Comparison of ENCODE assay signal across 9 cellular contexts in the genomic region with DNA sequence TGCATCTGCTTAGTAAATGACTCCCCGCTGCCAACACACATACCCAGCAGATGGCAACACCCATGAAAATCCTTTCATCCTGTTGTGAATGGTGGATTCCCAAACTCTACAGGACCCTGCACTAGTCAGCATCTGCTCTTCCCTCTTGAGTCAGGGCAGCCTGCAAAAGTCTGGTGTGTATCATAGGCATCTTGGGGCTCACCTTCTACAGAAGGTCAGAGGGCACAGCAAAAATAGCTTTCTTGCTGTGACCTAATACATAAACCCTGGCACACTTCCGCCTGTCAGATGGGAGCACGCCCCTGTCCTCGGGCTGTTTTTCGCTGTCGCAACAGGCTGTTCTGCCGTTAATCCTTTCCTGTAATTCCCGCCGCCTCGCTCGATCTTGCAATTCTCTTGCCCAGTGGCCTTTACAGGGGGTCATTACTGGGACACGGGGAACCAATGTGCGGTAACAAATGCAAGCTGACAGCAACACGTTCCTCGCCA. TPM values are rescaled to one million over a fixed set of nuclear protein-coding genes. Genes with fewer than 3 reads are reported as not detected.
DNase-seq lines count a peak whose midpoint lies in the region; TF ChIP-seq lines count a peak whose summit lies in the region.
"Had no signal": no experiment of that assay in that cellular context is flagged by ENCODE, and none has a peak within 500 bp of the region (broad histone marks: within the 10 kb centered on the region; RNA-seq: fewer than 3 reads in every experiment).

No MANE protein-coding gene starts in this region.

- TF ChIP-seq CTCF in left ventricle myocardium inferior (IDR thresholded peaks at IDR 0.05; ENCODE audit: borderline replicate concordance) = no peak
- no peak for TF ChIP-seq CTCF in smooth muscle cell (IDR thresholded peaks at IDR 0.05; ENCODE audit: borderline replicate concordance, insufficient read depth, poor library complexity, severe bottlenecking)

- H3K4me2 ChIP-seq in smooth muscle cell = no peak overlapping the region

- no peaks in the 10 kb centered on the region for H3K36me3 ChIP-seq in left ventricle myocardium inferior
- no peaks in the 10 kb centered on the region for H3K36me3 ChIP-seq in smooth muscle cell (ENCODE audit: low read depth)

- H3K4me1 ChIP-seq in left ventricle myocardium inferior = peaks cover 15% of the 10 kb centered on the region
- peaks cover 8% of the 10 kb centered on the region for H3K4me1 ChIP-seq in smooth muscle cell (ENCODE audit: low read depth)

- H3K9me3 ChIP-seq in left ventricle myocardium inferior (replicated peaks) (no peaks in the 10 kb centered on the region), smooth muscle cell (replicated peaks; ENCODE audit: low read depth) (no peaks in the 10 kb centered on the region)

- no peak overlapping the region for H3K9ac ChIP-seq in smooth muscle cell (ENCODE audit: low read depth)

- peak; percentile 41 for DNase-seq in LHCN-M2 (ENCODE audit: low read depth)
- peak; percentile 89 for DNase-seq in SKM-1 (lab: John Stamatoyannopoulos, UW; ENCODE audit: unreplicated experiment)
- DNase-seq in left ventricle myocardium inferior = peak; percentile 59
- DNase-seq in smooth muscle cell (lab: John Stamatoyannopoulos, UW; ENCODE audit: unreplicated experiment) = no peak
- no peak for DNase-seq in NCI-H1436 treated with DMSO at 0.1 percent for 48 hours (lab: John Stamatoyannopoulos, UW)
- DNase-seq in NCI-H526 (lab: John Stamatoyannopoulos, UW) = no peak
- DNase-seq in activated CD4-positive, alpha-beta T cell treated with anti-CD3 and anti-CD28 coated beads for 48 hours = no peak
- DNase-seq in COLO829 (ENCODE audit: low spot score) = no peak
- DNase-seq: activated naive CD4-positive, alpha-beta T cell had no signal

- peak overlapping the region; percentile 43 for H2AFZ ChIP-seq in smooth muscle cell (ENCODE audit: low read depth)

- intact Hi-C loops in left ventricle myocardium inferior (cut with micrococcal nuclease) = no loop called here

- H3K4me3 ChIP-seq in left ventricle myocardium inferior (no peak overlapping the region), smooth muscle cell (no peak overlapping the region)

- H3K27ac ChIP-seq in left ventricle myocardium inferior (replicated peaks) (peak overlapping the region; percentile 84), smooth muscle cell (ENCODE audit: low read depth) (no peak overlapping the region)

- 77% methylated on average over 15 of the region's 15 CpGs for WGBS in smooth muscle cell (ENCODE audit: low lambda C conversion rate)

- no peaks in the 10 kb centered on the region for H3K79me2 ChIP-seq in smooth muscle cell (ENCODE audit: low read depth)

- H4K20me1 ChIP-seq in smooth muscle cell (ENCODE audit: low read depth) = no peaks in the 10 kb centered on the region

- H3F3A ChIP-seq in smooth muscle cell (ENCODE audit: low read depth) = peaks cover 8% of the 10 kb centered on the region

- H3K27me3 ChIP-seq in left ventricle myocardium inferior (ENCODE audit: low read depth) (no peaks in the 10 kb centered on the region), smooth muscle cell (ENCODE audit: low read depth) (no peaks in the 10 kb centered on the region)

RNA-seq across cellular contexts. Expression of a gene that starts 19.9 kb away (rescaled TPM):
- total RNA-seq in LHCN-M2 (2014; rRNA removed) (not detected in 2 replicates), left ventricle myocardium inferior (not detected), smooth muscle cell (not detected in 2 replicates)
- not detected for polyA plus RNA-seq in LHCN-M2 (2012)
- polyA plus RNA-seq in smooth muscle cell = not detected in 2 replicates

RNA-seq across cellular contexts. Expression of a gene that starts 28.5 kb away (rescaled TPM):
- total RNA-seq in LHCN-M2 (2014; rRNA removed) = not detected in 2 replicates
- 0.32 TPM for polyA plus RNA-seq in LHCN-M2 (2012)
- not detected for total RNA-seq in left ventricle myocardium inferior
- not detected in 2 replicates for total RNA-seq in smooth muscle cell
- polyA plus RNA-seq in smooth muscle cell = not detected in 2 replicates

Comparison
In these comparisons a context has a peak if more than half of its experiments do, and no peak if none do; other contexts are left out.
1. DNase-seq: peak in LHCN-M2 (single experiment), SKM-1 (single experiment) and left ventricle myocardium inferior (single experiment); none in smooth muscle cell (single experiment), NCI-H1436 treated with DMSO at 0.1 percent for 48 hours (single experiment), NCI-H526 (0 of 2), activated CD4-positive, alpha-beta T cell treated with anti-CD3 and anti-CD28 coated beads for 48 hours (single experiment) and COLO829 (single experiment).